ENCODE assay signal across 22 cellular contexts in the genomic region with DNA sequence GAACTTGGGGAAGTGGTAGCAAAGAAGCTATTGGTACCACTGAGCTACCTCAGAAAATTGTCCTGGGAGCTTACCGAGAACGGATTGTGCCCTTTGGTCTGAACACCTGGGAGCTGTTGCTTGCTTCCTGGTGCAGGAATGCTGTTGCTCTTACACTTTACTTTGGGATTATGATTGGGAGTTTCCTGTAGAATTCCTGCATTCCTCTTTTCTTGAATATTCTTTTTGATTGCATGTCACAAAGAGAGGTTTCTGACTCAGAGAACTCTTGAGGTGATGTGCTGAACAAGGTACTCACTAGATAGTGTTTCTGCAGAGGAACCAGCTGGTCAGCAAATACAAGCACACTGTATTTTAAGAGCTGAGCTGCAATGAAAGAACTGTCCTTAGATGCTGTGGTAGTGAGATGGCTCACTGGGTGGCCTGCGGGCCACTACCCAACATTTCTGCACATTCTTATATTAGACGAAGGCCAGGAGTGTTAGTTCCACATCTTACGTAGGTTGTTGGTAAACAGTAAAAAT. TPM values are rescaled to one million over a fixed set of nuclear protein-coding genes. Genes with fewer than 3 reads are reported as not detected.
DNase-seq lines count a peak whose midpoint lies in the region; ATAC-seq and TF ChIP-seq lines count a peak whose summit lies in the region.
"Had no signal": no experiment of that assay in that cellular context is flagged by ENCODE, and none has a peak within 500 bp of the region (broad histone marks: within the 10 kb centered on the region; RNA-seq: fewer than 3 reads in every experiment).

No MANE protein-coding gene starts in this region.

- WGBS in IMR-90 (ENCODE audit: extremely low coverage in 2 of 2, insufficient read length in 1 of 2), 2 experiments = 80% methylated on average over 1 of the region's 5 CpGs; no CpG with 5 or more reads in 1 of the 2 experiments
- 43 to 45% methylated on average over 5 of the region's 5 CpGs for WGBS in transverse colon (ENCODE audit: low coverage in 1 of 2), 2 donors
- 84 to 89% (median 87%) methylated on average over 5 of the region's 5 CpGs for WGBS in ovary, 3 donors

- H3K36me3 ChIP-seq in IMR-90 (ENCODE audit: control insufficient read depth, insufficient read depth, low read length) = no peaks in the 10 kb centered on the region
- no peaks in the 10 kb centered on the region for H3K36me3 ChIP-seq in mucosa of descending colon (ENCODE audit: low read depth)
- H3K36me3 ChIP-seq in transverse colon = no peaks in the 10 kb centered on the region
- H3K36me3 ChIP-seq in ovary = no peaks in the 10 kb centered on the region
- H3K36me3 ChIP-seq: heart right ventricle, lower lobe of right lung had no signal

- no peak overlapping the region for H3K18ac ChIP-seq in IMR-90 (ENCODE audit: low read depth, low read length)

- peak overlapping the region; percentile 5; the same call in 1 of the 2 replicates for H3K14ac ChIP-seq in IMR-90 (replicated peaks; ENCODE audit: low read depth, low read length)

- H2AK5ac ChIP-seq in IMR-90 (ENCODE audit: low read depth, low read length) = no peak overlapping the region

- intact Hi-C loops in IMR-90 (cut with micrococcal nuclease) (no loop called here), dorsolateral prefrontal cortex (cut with DNase I) (no loop called here), mucosa of descending colon (cut with DNase I, micrococcal nuclease) (no loop called here), transverse colon (cut with DNase I; ENCODE audit: low total_unique reads) (loop anchor here (10.0 kb wide), 1 partner anchor 1465 kb away; a partner anchor contains a TSS), ovary (cut with DNase I) (no loop called here)

- no peak overlapping the region for H3K4ac ChIP-seq in IMR-90 (ENCODE audit: low read depth, low read length)

- TF ChIP-seq EP300 in transverse colon (IDR thresholded peaks at IDR 0.05; ENCODE audit: low read depth) (no peak), ovary (IDR thresholded peaks at IDR 0.05) (no peak)

- H3K79me1 ChIP-seq in IMR-90 (ENCODE audit: low read depth in 1 of 2, low read length in 2 of 2) = peaks cover 62 to 69% of the 10 kb centered on the region in 2 experiments

- H4K20me1 ChIP-seq in IMR-90 (ENCODE audit: insufficient read depth, low read length) = peaks cover 18% of the 10 kb centered on the region; the same call in 1 of the 2 replicates

- H3K27me3 ChIP-seq in IMR-90 (ENCODE audit: control insufficient read depth, insufficient read depth, low read length) (no peaks in the 10 kb centered on the region), dorsolateral prefrontal cortex (no peaks in the 10 kb centered on the region), transverse colon (no peaks in the 10 kb centered on the region), ovary (no peaks in the 10 kb centered on the region)
- H3K27me3 ChIP-seq: heart right ventricle had no signal

- CTCF ChIA-PET in IMR-90 (lab: Yijun Ruan, JAX) = no interaction called here

- dilution Hi-C loops in IMR-90 (cut with HindIII; ENCODE audit: low sequenced_read_pairs, unreplicated experiment) = no loop called here

- no peak overlapping the region for H3K4me2 ChIP-seq in IMR-90 (ENCODE audit: low read depth, low read length)

- no peak for TF ChIP-seq RAD21 in IMR-90 (IDR thresholded peaks at IDR 0.05; ENCODE audit: low read length)

- H4K8ac ChIP-seq in IMR-90 (ENCODE audit: low read depth in 2 of 2, low read length in 2 of 2) = no peak overlapping the region

- no peak overlapping the region for H4K5ac ChIP-seq in IMR-90 (ENCODE audit: low read depth, low read length)

- no TSS peak for BruUV-seq in IMR-90 (replicated peaks; lab: Mats Ljungman, UMichigan)

- H3K27ac ChIP-seq in IMR-90 (ENCODE audit: insufficient read depth, low read length) = no peak overlapping the region
- peak overlapping the region in 32 of 59 donors; percentile 1 to 74 (median 44) for H3K27ac ChIP-seq in dorsolateral prefrontal cortex
- peak overlapping the region; percentile 71 to 79 (median 76) for H3K27ac ChIP-seq in transverse colon
- no peak overlapping the region for H3K27ac ChIP-seq in ovary
- H3K27ac ChIP-seq: heart right ventricle, lower lobe of right lung had no signal

- POLR2A ChIA-PET in IMR-90 (lab: Charles Lee; ENCODE audit: unreplicated experiment) = no interaction called here

- no peak for TF ChIP-seq CTCF in IMR-90 (conservative IDR thresholded peaks at IDR 0.05; ENCODE audit: low read depth, low read length)
- TF ChIP-seq CTCF in dorsolateral prefrontal cortex (IDR thresholded peaks at IDR 0.05 in 54 of 56, conservative IDR thresholded peaks at IDR 0.05 in 2 of 56; ENCODE audit: low read depth in 1 of 56, partially characterized antibody in 56 of 56) = no peak
- no peak for TF ChIP-seq CTCF in mucosa of descending colon (IDR thresholded peaks at IDR 0.05)
- no peak for TF ChIP-seq CTCF in transverse colon (IDR thresholded peaks at IDR 0.05)
- TF ChIP-seq CTCF in ovary (IDR thresholded peaks at IDR 0.05) = no peak

- DNase-seq in IMR-90 (no peak), dorsolateral prefrontal cortex (no peak), mucosa of descending colon (peak in 1 of 3 donors; percentile 56), transverse colon (peak; percentile 49), ovary (no peak), DMS153 treated with DMSO at 0.1 percent for 48 hours (lab: John Stamatoyannopoulos, UW; ENCODE audit: unreplicated experiment) (no peak), NK-92 (lab: John Stamatoyannopoulos, UW; ENCODE audit: unreplicated experiment) (no peak)
- DNase-seq: activated CD8-positive, alpha-beta memory T cell treated with anti-CD3 and anti-CD28 coated beads, Interleukin-2, amount 50 U/mL, for 4 hours; activated naive CD8-positive, alpha-beta T cell treated with anti-CD3 and anti-CD28 coated beads, Interleukin-2, amount 10 ng/mL, durations not matched to agents 7 days and 5 days; CD8-positive, alpha-beta T cell; cortex of kidney; DMS79; heart right ventricle; lower lobe of right lung; MM.1S; naive B cell; NCI-H146; NCI-H748 treated with DMSO at 0.1 percent for 48 hours; OCI-M1; SIG-M5 had no signal

- no peak overlapping the region for H2BK5ac ChIP-seq in IMR-90 (ENCODE audit: low read depth, low read length, poor library complexity, severe bottlenecking)

- H3K9me1 ChIP-seq in IMR-90 (ENCODE audit: insufficient read depth, low read length) = peaks cover 8% of the 10 kb centered on the region

- H3K23ac ChIP-seq in IMR-90 (ENCODE audit: low read depth, low read length) = no peak overlapping the region

- H3K9ac ChIP-seq in IMR-90 (ENCODE audit: low read depth, low read length) = no peak overlapping the region

- no peak overlapping the region for H2BK120ac ChIP-seq in IMR-90 (ENCODE audit: low read depth, low read length)

- H3K4me3 ChIP-seq in IMR-90 (ENCODE audit: insufficient read depth, low read depth, low read length) (no peak overlapping the region), dorsolateral prefrontal cortex (no peak overlapping the region), mucosa of descending colon (no peak overlapping the region), transverse colon (no peak overlapping the region), ovary (no peak overlapping the region)
- H3K4me3 ChIP-seq: heart right ventricle, lower lobe of right lung had no signal

- no peak overlapping the region for H2AK9ac ChIP-seq in IMR-90 (replicated peaks; ENCODE audit: low read depth, low read length, poor library complexity)

- H3K4me1 ChIP-seq in IMR-90 (ENCODE audit: control insufficient read depth, insufficient read depth, low read length) (peaks cover 17% of the 10 kb centered on the region), mucosa of descending colon (ENCODE audit: low read depth) (peaks cover 71% of the 10 kb centered on the region), transverse colon (peaks cover 49 to 85% (median 61%) of the 10 kb centered on the region in 4 donors), ovary (ENCODE audit: insufficient read depth) (peaks cover 3% of the 10 kb centered on the region)
- H3K4me1 ChIP-seq: lower lobe of right lung had no signal

- H2BK15ac ChIP-seq in IMR-90 (ENCODE audit: low read depth, low read length) = no peak overlapping the region

- in situ Hi-C loops in IMR-90 (cut with MboI; ENCODE audit: low sequenced_read_pairs) = no loop called here
- in situ Hi-C loops in transverse colon (cut with MboI; ENCODE audit: low pct_ligation_motif_present in 1 of 4, low pct_unique_long_range_greater_than_20kb in 1 of 4, low sequenced_read_pairs in 3 of 4) = no loop called here

- no peak overlapping the region for H2AFZ ChIP-seq in IMR-90 (replicated peaks; ENCODE audit: low read length, poor library complexity)

- H3K56ac ChIP-seq in IMR-90 (ENCODE audit: extremely low read depth, insufficient read depth, low read length) = no peak overlapping the region

- ATAC-seq in IMR-90 (ENCODE audit: low read depth) = no peak
- ATAC-seq in mucosa of descending colon = peak; percentile 74
- ATAC-seq: CD8-positive, alpha-beta T cell; heart right ventricle; sciatic nerve; stimulated activated memory B cell treated with anti-CD40 and anti-IgM and Interleukin-4, amounts not matched to agents 10 μg/mL and 1 μg/mL and 100 μg/mL, for 72 hours had no signal

- no peak overlapping the region for H4K91ac ChIP-seq in IMR-90 (ENCODE audit: insufficient read depth, low read depth, low read length)

- H2BK20ac ChIP-seq in IMR-90 (ENCODE audit: low read depth, low read length) = no peak overlapping the region

- TF ChIP-seq POLR2A in IMR-90 (IDR thresholded peaks at IDR 0.05; ENCODE audit: low read depth, low read length) (no peak), transverse colon (IDR thresholded peaks at IDR 0.05) (no peak), ovary (IDR thresholded peaks at IDR 0.05) (no peak)

- H3K9me3 ChIP-seq in IMR-90 (ENCODE audit: control insufficient read depth, insufficient read depth, low read length) (no peaks in the 10 kb centered on the region), mucosa of descending colon (no peaks in the 10 kb centered on the region), transverse colon (no peaks in the 10 kb centered on the region), ovary (no peaks in the 10 kb centered on the region)
- H3K9me3 ChIP-seq: heart right ventricle, lower lobe of right lung had no signal

TF ChIP-seq in IMR-90, 13 proteins besides CTCF, POLR2A, EP300 and RAD21:
- TF ChIP-seq CHD1 (IDR thresholded peaks at IDR 0.05; ENCODE audit: low read depth, low read length) (no peak), RFX5 (IDR thresholded peaks at IDR 0.05; ENCODE audit: low read depth, low read length) (no peak), FOS (IDR thresholded peaks at IDR 0.05; ENCODE audit: low read depth, low read length) (no peak)

RNA-seq across cellular contexts. Expression of a gene that starts 35.0 kb away (rescaled TPM):
- total RNA-seq in IMR-90 (2012; rRNA removed) (6.1 and 6.7 TPM in 2 replicates), dorsolateral prefrontal cortex (10 to 100 TPM in 112 of 120 experiments, 1 to 10 TPM in 8; 5.4 to 73.2 (median 19.4) TPM), mucosa of descending colon (100 to 1,000 TPM in 1 of 3 donors, 10 to 100 TPM in 2; 57.7 to 105 (median 89.4) TPM), transverse colon (100 to 1,000 TPM in 1 of 4 donors, 10 to 100 TPM in 3; 71.0 to 151 (median 91.6) TPM), ovary (10 to 100 TPM in 4 of 7 donors, 1 to 10 TPM in 3; 4.9 to 20.6 (median 10.2) TPM)
- polyA plus RNA-seq in IMR-90 (2012; rRNA removed) (4.3 and 5.1 TPM in 2 replicates), ovary (1 to 10 TPM; 4.3 to 4.9 TPM)
- 3.1 and 3.6 TPM in 2 replicates for polyA plus RNA-seq in IMR-90 (2012; cell fraction: cytosol; rRNA removed)
- polyA plus RNA-seq in IMR-90 (2012; cell fraction: nucleus; rRNA removed; ENCODE audit: low replicate concordance) = 5.1 and 13.1 TPM in 2 replicates

Comparison
In these comparisons a context has a peak if more than half of its experiments do, and no peak if none do; other contexts are left out.
1. H3K27ac ChIP-seq: peak in dorsolateral prefrontal cortex (32 of 59) and transverse colon (4 of 4); none in IMR-90 (single experiment) and ovary (0 of 2).